Comparison of ENCODE assay signal across 1 cellular context in the genomic region with DNA sequence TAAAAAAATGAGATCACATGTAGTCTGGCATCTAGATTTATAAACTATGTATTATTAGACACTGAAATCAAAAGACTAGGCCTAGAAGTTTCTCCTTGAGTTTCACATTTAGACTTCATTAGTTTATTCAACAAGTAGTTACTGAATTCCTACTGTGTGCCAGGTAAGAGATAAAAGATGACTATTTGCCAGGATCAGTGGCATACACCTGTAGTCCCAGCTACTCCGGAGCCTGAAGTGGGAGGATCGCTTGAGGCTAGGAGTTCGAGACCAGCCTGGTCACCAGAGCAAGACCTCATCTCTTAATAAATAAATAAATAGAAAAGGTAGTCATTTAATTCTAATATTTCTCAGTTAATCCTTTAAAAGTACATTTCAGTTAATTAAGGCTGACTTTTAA.
TF ChIP-seq lines count a peak whose summit lies in the region.

No MANE protein-coding gene starts in this region.

TF ChIP-seq in WTC11, 78 proteins besides CTCF, POLR2A, EP300 and RAD21 (continued from another document):
- TF ChIP-seq, protein P1, sequence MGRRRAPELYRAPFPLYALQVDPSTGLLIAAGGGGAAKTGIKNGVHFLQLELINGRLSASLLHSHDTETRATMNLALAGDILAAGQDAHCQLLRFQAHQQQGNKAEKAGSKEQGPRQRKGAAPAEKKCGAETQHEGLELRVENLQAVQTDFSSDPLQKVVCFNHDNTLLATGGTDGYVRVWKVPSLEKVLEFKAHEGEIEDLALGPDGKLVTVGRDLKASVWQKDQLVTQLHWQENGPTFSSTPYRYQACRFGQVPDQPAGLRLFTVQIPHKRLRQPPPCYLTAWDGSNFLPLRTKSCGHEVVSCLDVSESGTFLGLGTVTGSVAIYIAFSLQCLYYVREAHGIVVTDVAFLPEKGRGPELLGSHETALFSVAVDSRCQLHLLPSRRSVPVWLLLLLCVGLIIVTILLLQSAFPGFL (CRISPR knock-in tag; IDR thresholded peaks at IDR 0.05; ENCODE audit: borderline replicate concordance) = no peak
- TF ChIP-seq, protein P2, sequence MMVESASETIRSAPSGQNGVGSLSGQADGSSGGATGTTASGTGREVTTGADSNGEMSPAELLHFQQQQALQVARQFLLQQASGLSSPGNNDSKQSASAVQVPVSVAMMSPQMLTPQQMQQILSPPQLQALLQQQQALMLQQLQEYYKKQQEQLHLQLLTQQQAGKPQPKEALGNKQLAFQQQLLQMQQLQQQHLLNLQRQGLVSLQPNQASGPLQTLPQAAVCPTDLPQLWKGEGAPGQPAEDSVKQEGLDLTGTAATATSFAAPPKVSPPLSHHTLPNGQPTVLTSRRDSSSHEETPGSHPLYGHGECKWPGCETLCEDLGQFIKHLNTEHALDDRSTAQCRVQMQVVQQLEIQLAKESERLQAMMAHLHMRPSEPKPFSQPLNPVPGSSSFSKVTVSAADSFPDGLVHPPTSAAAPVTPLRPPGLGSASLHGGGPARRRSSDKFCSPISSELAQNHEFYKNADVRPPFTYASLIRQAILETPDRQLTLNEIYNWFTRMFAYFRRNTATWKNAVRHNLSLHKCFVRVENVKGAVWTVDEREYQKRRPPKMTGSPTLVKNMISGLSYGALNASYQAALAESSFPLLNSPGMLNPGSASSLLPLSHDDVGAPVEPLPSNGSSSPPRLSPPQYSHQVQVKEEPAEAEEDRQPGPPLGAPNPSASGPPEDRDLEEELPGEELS (CRISPR knock-in tag; IDR thresholded peaks at IDR 0.05) = no peak
- TF ChIP-seq, protein P3, sequence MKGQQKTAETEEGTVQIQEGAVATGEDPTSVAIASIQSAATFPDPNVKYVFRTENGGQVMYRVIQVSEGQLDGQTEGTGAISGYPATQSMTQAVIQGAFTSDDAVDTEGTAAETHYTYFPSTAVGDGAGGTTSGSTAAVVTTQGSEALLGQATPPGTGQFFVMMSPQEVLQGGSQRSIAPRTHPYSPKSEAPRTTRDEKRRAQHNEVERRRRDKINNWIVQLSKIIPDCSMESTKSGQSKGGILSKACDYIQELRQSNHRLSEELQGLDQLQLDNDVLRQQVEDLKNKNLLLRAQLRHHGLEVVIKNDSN (CRISPR knock-in tag; IDR thresholded peaks at IDR 0.05) = no peak
- TF ChIP-seq, protein P4, sequence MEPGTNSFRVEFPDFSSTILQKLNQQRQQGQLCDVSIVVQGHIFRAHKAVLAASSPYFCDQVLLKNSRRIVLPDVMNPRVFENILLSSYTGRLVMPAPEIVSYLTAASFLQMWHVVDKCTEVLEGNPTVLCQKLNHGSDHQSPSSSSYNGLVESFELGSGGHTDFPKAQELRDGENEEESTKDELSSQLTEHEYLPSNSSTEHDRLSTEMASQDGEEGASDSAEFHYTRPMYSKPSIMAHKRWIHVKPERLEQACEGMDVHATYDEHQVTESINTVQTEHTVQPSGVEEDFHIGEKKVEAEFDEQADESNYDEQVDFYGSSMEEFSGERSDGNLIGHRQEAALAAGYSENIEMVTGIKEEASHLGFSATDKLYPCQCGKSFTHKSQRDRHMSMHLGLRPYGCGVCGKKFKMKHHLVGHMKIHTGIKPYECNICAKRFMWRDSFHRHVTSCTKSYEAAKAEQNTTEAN (CRISPR knock-in tag; IDR thresholded peaks at IDR 0.05) = no peak
- TF ChIP-seq FOXK1 (CRISPR knock-in tag; IDR thresholded peaks at IDR 0.05) = no peak
